Comparison of ENCODE assay signal across 19 cellular contexts in genomic region chr3:71722693-71723092, GRCh38. TPM values are rescaled to one million over a fixed set of nuclear protein-coding genes. Genes with fewer than 3 reads are reported as not detected.
DNase-seq lines count a peak whose midpoint lies in the region; ATAC-seq lines count a peak whose summit lies in the region.
"Had no signal": no experiment of that assay in that cellular context is flagged by ENCODE, and none has a peak within 500 bp of the region (broad histone marks: within the 10 kb centered on the region; RNA-seq: fewer than 3 reads in every experiment).

No MANE protein-coding gene starts in this region.

- peaks cover 78% of the 10 kb centered on the region for H3K4me1 Mint-ChIP-seq in activated naive CD4-positive, alpha-beta T cell treated with anti-CD3 and anti-CD28 coated beads, Interleukin-2, amount 50 U/mL, for 24 hours
- peaks cover 70% of the 10 kb centered on the region for H3K4me1 Mint-ChIP-seq in activated CD4-positive, alpha-beta memory T cell treated with anti-CD3 and anti-CD28 coated beads, Interleukin-2, amount 10 ng/mL, durations not matched to agents 7 days and 5 days

- POLR2A ChIA-PET in activated CD4-positive, alpha-beta memory T cell treated with anti-CD3 and anti-CD28 coated beads, Interleukin-2, amount 10 ng/mL, durations not matched to agents 7 days and 5 days (lab: Charles Lee) = interaction anchor here (0.9 to 2.5 kb wide), 2 partner anchors 11 to 20 kb away, joined by 6 to 9 read pairs; no protein-coding TSS in a partner anchor

- peak overlapping the region; percentile 92 for H3K4me3 Mint-ChIP-seq in activated naive CD4-positive, alpha-beta T cell treated with anti-CD3 and anti-CD28 coated beads, Interleukin-2, amount 50 U/mL, for 24 hours
- peak overlapping the region; percentile 69 for H3K4me3 Mint-ChIP-seq in activated CD4-positive, alpha-beta memory T cell treated with anti-CD3 and anti-CD28 coated beads, Interleukin-2, amount 10 ng/mL, durations not matched to agents 7 days and 5 days
- H3K4me3 Mint-ChIP-seq: stimulated activated memory B cell treated with anti-CD40 and anti-IgM and Interleukin-4, amounts not matched to agents 10 μg/mL and 1 μg/mL and 100 μg/mL, for 72 hours had no signal

- DNase-seq in activated naive CD4-positive, alpha-beta T cell treated with Interleukin-2 at 50 U/mL for 16 hours = no peak
- DNase-seq in activated CD4-positive, alpha-beta memory T cell treated with anti-CD3 and anti-CD28 coated beads, Interleukin-2, amount 10 ng/mL, durations not matched to agents 7 days and 5 days = no peak
- no peak for DNase-seq in stimulated activated CD4-positive, alpha-beta T cell treated with anti-CD3 and anti-CD28 coated beads, Interleukin-15, amount 100 ng/mL, for 24 hours
- DNase-seq in COLO668 (lab: John Stamatoyannopoulos, UW; ENCODE audit: unreplicated experiment) = no peak
- DNase-seq: activated gamma-delta T cell treated with Interleukin-2 at 50 U/mL for 16 hours, COR-L47, DND-41, glutamatergic neuron, left cardiac atrium, mesenchymal stem cell, NCI-H1694 treated with DMSO at 0.1 percent for 48 hours, thyroid gland had no signal

- H3K36me3 Mint-ChIP-seq in activated naive CD4-positive, alpha-beta T cell treated with anti-CD3 and anti-CD28 coated beads, Interleukin-2, amount 50 U/mL, for 24 hours = peaks cover 7% of the 10 kb centered on the region
- peaks cover 47% of the 10 kb centered on the region for H3K36me3 Mint-ChIP-seq in activated CD4-positive, alpha-beta memory T cell treated with anti-CD3 and anti-CD28 coated beads, Interleukin-2, amount 10 ng/mL, durations not matched to agents 7 days and 5 days (ENCODE audit: low read depth)
- H3K36me3 Mint-ChIP-seq: stimulated activated memory B cell treated with anti-CD40 and anti-IgM and Interleukin-4, amounts not matched to agents 10 μg/mL and 1 μg/mL and 100 μg/mL, for 72 hours had no signal

- peak overlapping the region; percentile 98 for H3K27ac Mint-ChIP-seq in activated naive CD4-positive, alpha-beta T cell treated with anti-CD3 and anti-CD28 coated beads, Interleukin-2, amount 50 U/mL, for 24 hours
- peak overlapping the region; percentile 94 for H3K27ac Mint-ChIP-seq in activated CD4-positive, alpha-beta memory T cell treated with anti-CD3 and anti-CD28 coated beads, Interleukin-2, amount 10 ng/mL, durations not matched to agents 7 days and 5 days
- H3K27ac Mint-ChIP-seq: stimulated activated memory B cell treated with anti-CD40 and anti-IgM and Interleukin-4, amounts not matched to agents 10 μg/mL and 1 μg/mL and 100 μg/mL, for 72 hours had no signal

- H3K27me3 Mint-ChIP-seq in activated naive CD4-positive, alpha-beta T cell treated with anti-CD3 and anti-CD28 coated beads, Interleukin-2, amount 50 U/mL, for 24 hours = no peaks in the 10 kb centered on the region
- H3K27me3 Mint-ChIP-seq in activated CD4-positive, alpha-beta memory T cell treated with anti-CD3 and anti-CD28 coated beads, Interleukin-2, amount 10 ng/mL, durations not matched to agents 7 days and 5 days = no peaks in the 10 kb centered on the region

- CTCF ChIA-PET in activated CD4-positive, alpha-beta memory T cell treated with anti-CD3 and anti-CD28 coated beads, Interleukin-2, amount 10 ng/mL, durations not matched to agents 7 days and 5 days (lab: Charles Lee) = interaction anchor here (0.9 to 3.0 kb wide), 2 partner anchors 12 to 59 kb away, joined by 3 to 13 read pairs; no protein-coding TSS in a partner anchor

- ATAC-seq in esophagus mucosa (peak; percentile 38), HG03135 (IDR thresholded peaks at IDR 0.05; ENCODE audit: unreplicated experiment) (no peak)
- ATAC-seq: left cardiac atrium; Right ventricle myocardium inferior; stimulated activated memory B cell treated with anti-CD40 and anti-IgM and Interleukin-4, amounts not matched to agents 10 μg/mL and 1 μg/mL and 100 μg/mL, for 72 hours had no signal

- H3K9me3 Mint-ChIP-seq in activated naive CD4-positive, alpha-beta T cell treated with anti-CD3 and anti-CD28 coated beads, Interleukin-2, amount 50 U/mL, for 24 hours = no peaks in the 10 kb centered on the region
- H3K9me3 Mint-ChIP-seq in activated CD4-positive, alpha-beta memory T cell treated with anti-CD3 and anti-CD28 coated beads, Interleukin-2, amount 10 ng/mL, durations not matched to agents 7 days and 5 days = no peaks in the 10 kb centered on the region
- H3K9me3 Mint-ChIP-seq: stimulated activated memory B cell treated with anti-CD40 and anti-IgM and Interleukin-4, amounts not matched to agents 10 μg/mL and 1 μg/mL and 100 μg/mL, for 72 hours had no signal

RNA-seq across cellular contexts. Expression of gene EIF4E3, which starts 2.5 kb away (rescaled TPM):
- total RNA-seq in activated CD4-positive, alpha-beta memory T cell treated with anti-CD3 and anti-CD28 coated beads, Interleukin-2, amount 10 ng/mL, durations not matched to agents 7 days and 5 days = 10 to 100 TPM; 76.9 TPM
- 15.7 TPM for total RNA-seq in esophagus mucosa

RNA-seq across cellular contexts. Expression of gene GPR27, which starts 31.0 kb away (rescaled TPM):
- total RNA-seq in activated CD4-positive, alpha-beta memory T cell treated with anti-CD3 and anti-CD28 coated beads, Interleukin-2, amount 10 ng/mL, durations not matched to agents 7 days and 5 days = 1 to 10 TPM; 3.0 to 3.1 TPM
- total RNA-seq in esophagus mucosa = 4.3 TPM
- total RNA-seq: fibroblast of lung, H4 had no signal
